ENCODE assay signal across 16 cellular contexts in the genomic region with DNA sequence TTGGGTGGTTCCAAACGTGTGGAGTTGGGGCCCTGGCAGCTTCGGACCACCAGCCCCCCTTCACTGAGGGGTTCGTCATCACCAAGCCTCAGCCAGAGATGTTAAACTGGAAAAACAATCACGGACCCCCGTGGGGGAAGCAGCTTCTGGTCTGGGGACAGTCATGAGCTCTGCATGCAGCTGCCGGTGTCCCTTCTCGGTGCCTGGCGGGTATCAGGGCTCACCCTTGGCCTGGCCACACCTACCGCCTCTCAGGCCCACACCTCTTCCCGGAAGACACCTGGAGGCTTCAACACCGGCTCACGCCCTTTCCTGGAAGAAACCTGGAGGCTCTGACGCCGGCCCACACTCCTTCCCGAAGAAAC.
A peak's percentile ranks its signal among the peaks of the same experiment; 100 is the strongest.
DNase-seq lines count a peak whose midpoint lies in the region; ATAC-seq and TF ChIP-seq lines count a peak whose summit lies in the region.
"Had no signal": no experiment of that assay in that cellular context is flagged by ENCODE, and none has a peak within 500 bp of the region (broad histone marks: within the 10 kb centered on the region; RNA-seq: fewer than 3 reads in every experiment).

No MANE protein-coding gene starts in this region.

- H3K27ac ChIP-seq in right cardiac atrium (ENCODE audit: low read length), result no peak overlapping the region
- H3K27ac ChIP-seq: BLaER1 treated with 17β-estradiol and CSF1 and Interleukin-3, amounts not matched to agents 10 nM and 100 nM had no signal

- H3K36me3 ChIP-seq in mucosa of descending colon (ENCODE audit: low read depth), result no peaks in the 10 kb centered on the region
- H3K36me3 ChIP-seq: BLaER1 treated with 17β-estradiol and CSF1 and Interleukin-3, amounts not matched to agents 10 nM and 100 nM had no signal

- no peak overlapping the region for H3K4me3 ChIP-seq in right cardiac atrium (ENCODE audit: low read length)
- H3K4me3 ChIP-seq in mucosa of descending colon, result no peak overlapping the region
- H3K4me3 ChIP-seq: BLaER1 treated with 17β-estradiol and CSF1 and Interleukin-3, amounts not matched to agents 10 nM and 100 nM had no signal

- CTCF ChIA-PET in activated naive CD4-positive, alpha-beta T cell treated with anti-CD3 and anti-CD28 coated beads, Interleukin-2, amount 10 ng/mL, durations not matched to agents 7 days and 5 days (lab: Charles Lee), result no interaction called here

- no peaks in the 10 kb centered on the region for H3K9me3 Mint-ChIP-seq in activated naive CD4-positive, alpha-beta T cell treated with anti-CD3 and anti-CD28 coated beads, Interleukin-2, amount 10 ng/mL, durations not matched to agents 7 days and 5 days
- peaks cover 0 to 8% of the 10 kb centered on the region in 2 donors for H3K9me3 Mint-ChIP-seq in activated naive CD4-positive, alpha-beta T cell treated with anti-CD3 and anti-CD28 coated beads, Interleukin-2, amount 50 U/mL, for 72 hours
- H3K9me3 Mint-ChIP-seq: HFFc6 had no signal

- 62% methylated on average over 15 of the region's 15 CpGs for WGBS in right cardiac atrium

- H3K27ac Mint-ChIP-seq in activated naive CD4-positive, alpha-beta T cell treated with anti-CD3 and anti-CD28 coated beads, Interleukin-2, amount 10 ng/mL, durations not matched to agents 7 days and 5 days, result no peak overlapping the region
- no peak overlapping the region for H3K27ac Mint-ChIP-seq in activated naive CD4-positive, alpha-beta T cell treated with anti-CD3 and anti-CD28 coated beads, Interleukin-2, amount 50 U/mL, for 72 hours
- H3K27ac Mint-ChIP-seq: HFFc6 had no signal

- H3K9me3 ChIP-seq in right cardiac atrium (ENCODE audit: control insufficient read depth, low read length) (peaks cover under 1% of the 10 kb centered on the region), mucosa of descending colon (no peaks in the 10 kb centered on the region)

- H3K4me1 ChIP-seq in right cardiac atrium (ENCODE audit: control insufficient read depth, insufficient read depth, low read length), result no peaks in the 10 kb centered on the region
- H3K4me1 ChIP-seq in mucosa of descending colon (ENCODE audit: low read depth), result no peaks in the 10 kb centered on the region

- no peaks in the 10 kb centered on the region for H3K4me1 Mint-ChIP-seq in activated naive CD4-positive, alpha-beta T cell treated with anti-CD3 and anti-CD28 coated beads, Interleukin-2, amount 10 ng/mL, durations not matched to agents 7 days and 5 days

- DNase-seq in activated naive CD4-positive, alpha-beta T cell treated with anti-CD3 and anti-CD28 coated beads, Interleukin-2, amount 10 ng/mL, durations not matched to agents 7 days and 5 days, result peak; percentile 16
- no peak for DNase-seq in activated naive CD4-positive, alpha-beta T cell treated with anti-CD3 and anti-CD28 coated beads, Interleukin-2, amount 50 U/mL, for 72 hours (ENCODE audit: low spot score in 2 of 2)
- DNase-seq in D341Med (ENCODE audit: low spot score), result peak; percentile 33
- DNase-seq in right cardiac atrium, result peak in 2 of 3 donors; percentile 7 to 37
- DNase-seq in mucosa of descending colon, result peak in 2 of 3 donors; percentile 9 to 37
- DNase-seq in stimulated activated CD4-positive, alpha-beta T cell treated with anti-CD3 and anti-CD28 coated beads, Interleukin-4, amount 100 ng/mL, for 24 hours, result no peak
- DNase-seq in middle frontal gyrus (ENCODE audit: extremely low spot score, low spot score), result no peak
- no peak for DNase-seq in HPDE6-E6E7 (ENCODE audit: extremely low spot score)
- DNase-seq: DND-41, HFFc6, KBM-7, NCI-H1436 treated with DMSO at 0.1 percent for 48 hours, NCI-H2029 treated with DMSO at 0.1 percent for 48 hours, NCI-H2171 treated with DMSO at 0.1 percent for 48 hours, NCI-H82 had no signal

- intact Hi-C loops in right cardiac atrium (cut with DNase I) (no loop called here), mucosa of descending colon (cut with DNase I, micrococcal nuclease) (no loop called here)

- TF ChIP-seq CTCF in mucosa of descending colon (IDR thresholded peaks at IDR 0.05), result no peak

- H3K4me3 Mint-ChIP-seq in activated naive CD4-positive, alpha-beta T cell treated with anti-CD3 and anti-CD28 coated beads, Interleukin-2, amount 10 ng/mL, durations not matched to agents 7 days and 5 days, result no peak overlapping the region
- H3K4me3 Mint-ChIP-seq: HFFc6 had no signal

- peaks cover 21% of the 10 kb centered on the region for H3K27me3 Mint-ChIP-seq in activated naive CD4-positive, alpha-beta T cell treated with anti-CD3 and anti-CD28 coated beads, Interleukin-2, amount 10 ng/mL, durations not matched to agents 7 days and 5 days

- H3K36me3 Mint-ChIP-seq in activated naive CD4-positive, alpha-beta T cell treated with anti-CD3 and anti-CD28 coated beads, Interleukin-2, amount 10 ng/mL, durations not matched to agents 7 days and 5 days, result no peaks in the 10 kb centered on the region
- H3K36me3 Mint-ChIP-seq in activated naive CD4-positive, alpha-beta T cell treated with anti-CD3 and anti-CD28 coated beads, Interleukin-2, amount 50 U/mL, for 72 hours, result peaks cover 0 to 5% of the 10 kb centered on the region in 2 donors

- ATAC-seq in activated naive CD4-positive, alpha-beta T cell treated with anti-CD3 and anti-CD28 coated beads, Interleukin-2, amount 50 U/mL, for 72 hours, result no peak
- ATAC-seq in right cardiac atrium (no peak), mucosa of descending colon (peak; percentile 35)

- H3K27me3 ChIP-seq in right cardiac atrium (ENCODE audit: control insufficient read depth, insufficient read depth), result no peaks in the 10 kb centered on the region

Comparison
In these comparisons a context has a peak if more than half of its experiments do, and no peak if none do; other contexts are left out.
1. DNase-seq: peak in activated naive CD4-positive, alpha-beta T cell treated with anti-CD3 and anti-CD28 coated beads, Interleukin-2, amount 10 ng/mL, durations not matched to agents 7 days and 5 days (single experiment), D341Med (single experiment), right cardiac atrium (2 of 3) and mucosa of descending colon (2 of 3); none in activated naive CD4-positive, alpha-beta T cell treated with anti-CD3 and anti-CD28 coated beads, Interleukin-2, amount 50 U/mL, for 72 hours (0 of 2), stimulated activated CD4-positive, alpha-beta T cell treated with anti-CD3 and anti-CD28 coated beads, Interleukin-4, amount 100 ng/mL, for 24 hours (single experiment), middle frontal gyrus (single experiment) and HPDE6-E6E7 (single experiment).